In genomic region chr1:75757210-75757609, GRCh38 we compare ENCODE assay signal across 2 cellular contexts. TPM values are rescaled to one million over a fixed set of nuclear protein-coding genes. Genes with fewer than 3 reads are reported as not detected.
"Had no signal": no experiment of that assay in that cellular context is flagged by ENCODE, and none has a peak within 500 bp of the region (broad histone marks: within the 10 kb centered on the region; RNA-seq: fewer than 3 reads in every experiment).

No MANE protein-coding gene starts in this region.

RNA-seq across cellular contexts. Expression of gene MSH4, which starts 39.5 kb away (rescaled TPM):
- total RNA-seq: LHCN-M2, M059J had no signal
